Comparison of ENCODE assay signal across 8 cellular contexts in the genomic region with DNA sequence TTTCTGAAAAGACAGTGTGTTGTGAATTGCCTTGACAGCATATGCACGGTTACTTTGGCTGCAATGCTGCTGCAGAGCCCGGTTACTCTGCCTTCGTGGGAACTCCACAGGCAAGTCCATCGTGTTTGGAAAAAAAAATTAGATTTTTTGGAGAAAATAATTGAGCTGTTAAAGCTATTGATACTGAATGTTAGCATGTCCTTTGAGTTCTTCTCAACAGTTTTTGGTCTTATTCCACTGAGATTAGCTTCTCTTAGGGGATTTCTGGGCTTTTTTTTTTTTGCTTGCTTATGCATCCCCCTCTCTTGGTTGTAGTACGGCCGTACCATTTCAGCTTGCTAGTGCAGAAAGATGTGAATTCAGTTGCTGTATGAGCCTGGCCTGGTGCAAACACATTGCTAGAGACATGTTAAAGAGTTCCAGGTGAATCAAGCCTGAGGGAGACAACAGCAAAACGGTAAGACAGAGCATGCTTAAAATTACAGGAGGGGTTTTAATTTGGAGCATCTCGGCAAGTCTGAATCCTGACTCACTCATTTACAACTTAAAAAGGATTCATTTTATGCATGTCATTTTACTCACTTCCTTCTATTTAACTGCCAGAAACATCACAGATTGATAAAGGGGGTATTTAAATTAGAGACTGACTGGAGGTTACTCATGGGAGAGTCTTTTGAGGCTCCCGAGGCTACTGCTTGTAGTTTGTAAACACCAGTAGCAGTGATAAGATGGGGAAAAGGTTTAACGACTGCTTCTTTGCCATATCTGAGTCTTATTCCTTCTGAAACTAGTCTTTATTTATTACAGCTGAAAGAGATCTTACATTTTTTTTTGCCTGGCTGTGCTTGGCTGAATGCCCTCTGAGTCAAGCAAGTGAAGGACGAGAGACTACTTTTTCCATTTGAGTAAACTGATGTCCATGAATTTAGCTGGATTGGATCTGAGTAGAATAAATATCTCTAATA.
DNase-seq lines count a peak whose midpoint lies in the region; ATAC-seq and TF ChIP-seq lines count a peak whose summit lies in the region.

No MANE protein-coding gene starts in this region.

- peak overlapping the region in 4 of 10 experiments; percentile 6 to 26 (median 12); a peak in 3 of 20 replicates for H3K4me3 ChIP-seq in BLaER1 treated with 17β-estradiol and CSF1 and Interleukin-3, amounts not matched to agents 10 nM and 100 nM
- H3K4me3 ChIP-seq in dorsolateral prefrontal cortex = peak overlapping the region; percentile 11 to 67 (median 54)

- H3K27me3 ChIP-seq in BLaER1 treated with 17β-estradiol and CSF1 and Interleukin-3, amounts not matched to agents 10 nM and 100 nM = no peaks in the 10 kb centered on the region
- H3K27me3 ChIP-seq in dorsolateral prefrontal cortex = no peaks in the 10 kb centered on the region

- H3K9me3 ChIP-seq in BLaER1 treated with 17β-estradiol and CSF1 and Interleukin-3, amounts not matched to agents 10 nM and 100 nM (replicated peaks in 1 of 11) = no peaks in the 10 kb centered on the region

- peak overlapping the region in 9 of 11 experiments; percentile 9 to 61 (median 50); a peak in 16 of 22 replicates for H3K27ac ChIP-seq in BLaER1 treated with 17β-estradiol and CSF1 and Interleukin-3, amounts not matched to agents 10 nM and 100 nM
- H3K27ac ChIP-seq in dorsolateral prefrontal cortex = peak overlapping the region in 55 of 59 donors; percentile 1 to 86 (median 65)

- peaks cover 19 to 46% (median 29%) of the 10 kb centered on the region in 10 experiments for H3K4me1 ChIP-seq in BLaER1 treated with 17β-estradiol and CSF1 and Interleukin-3, amounts not matched to agents 10 nM and 100 nM

- peak overlapping the region in 8 of 11 experiments; percentile 4 to 55 (median 43); a peak in 11 of 22 replicates for H3K9ac ChIP-seq in BLaER1 treated with 17β-estradiol and CSF1 and Interleukin-3, amounts not matched to agents 10 nM and 100 nM

- peak in 1 of 56 donors; percentile 9 for TF ChIP-seq CTCF in dorsolateral prefrontal cortex (IDR thresholded peaks at IDR 0.05 in 54 of 56, conservative IDR thresholded peaks at IDR 0.05 in 2 of 56; ENCODE audit: low read depth in 1 of 56, partially characterized antibody in 56 of 56)

- ATAC-seq in GM21360 (IDR thresholded peaks at IDR 0.05; ENCODE audit: unreplicated experiment) = peak; percentile 39
- ATAC-seq in HG03571 (IDR thresholded peaks at IDR 0.05; ENCODE audit: unreplicated experiment) = peak; percentile 40

- H3K4me2 ChIP-seq in BLaER1 treated with 17β-estradiol and CSF1 and Interleukin-3, amounts not matched to agents 10 nM and 100 nM = peak overlapping the region; percentile 61 to 91 (median 75)

- no peaks in the 10 kb centered on the region for H3K36me3 ChIP-seq in BLaER1 treated with 17β-estradiol and CSF1 and Interleukin-3, amounts not matched to agents 10 nM and 100 nM

- H4K20me1 ChIP-seq in BLaER1 treated with 17β-estradiol and CSF1 and Interleukin-3, amounts not matched to agents 10 nM and 100 nM = peaks cover 0 to 9% (median 0%) of the 10 kb centered on the region in 11 experiments; a peak in 3 of 22 replicates

- intact Hi-C loops in dorsolateral prefrontal cortex (cut with DNase I) = no loop called here

- DNase-seq in dorsolateral prefrontal cortex (peak in 4 of 10 donors; percentile 27 to 64 (median 38)), putamen (ENCODE audit: low spot score) (peak; percentile 38), NCI-H2196 (lab: John Stamatoyannopoulos, UW; ENCODE audit: unreplicated experiment) (no peak)
- no peak for DNase-seq in activated naive CD4-positive, alpha-beta T cell (lab: John Stamatoyannopoulos, UW)
- DNase-seq in stimulated activated CD8-positive, alpha-beta memory T cell treated with anti-CD3 and anti-CD28 coated beads, Interleukin-4, amount 100 ng/mL, for 48 hours = no peak
